8 cellular contexts compared by ENCODE assay signal in genomic region chr10:71773221-71773971, GRCh38. TPM values are rescaled to one million over a fixed set of nuclear protein-coding genes. Genes with fewer than 3 reads are reported as not detected.
A peak's percentile ranks its signal among the peaks of the same experiment; 100 is the strongest.
DNase-seq lines count a peak whose midpoint lies in the region; ATAC-seq and TF ChIP-seq lines count a peak whose summit lies in the region.

Gene VSIR, minus strand, starts transcription at chr10:71773520. Its CDS starts 81 bp downstream, at chr10:71773439.

- H3K79me2 ChIP-seq in neural progenitor cell (ENCODE audit: low read depth) = no peaks in the 10 kb centered on the region

- H3K27ac ChIP-seq in RWPE2 (ENCODE audit: poor library complexity, severe bottlenecking) = peak within 1 kb of the TSS; percentile 27
- no peak within 1 kb of the TSS for H3K27ac ChIP-seq in neural progenitor cell
- peak within 1 kb of the TSS; percentile 96 for H3K27ac ChIP-seq in subcutaneous abdominal adipose tissue (ENCODE audit: low read depth, low read length)

- H4K20me1 ChIP-seq in neural progenitor cell (ENCODE audit: low read depth) = no peaks in the 10 kb centered on the region

- H3K4me1 ChIP-seq in RWPE2 (ENCODE audit: insufficient read depth, poor library complexity, severe bottlenecking) (peaks cover 32% of the 10 kb centered on the region), neural progenitor cell (no peaks in the 10 kb centered on the region), subcutaneous abdominal adipose tissue (ENCODE audit: control insufficient read depth in 5 of 5, insufficient read depth in 5 of 5, low read length in 5 of 5) (peaks cover 25 to 82% (median 72%) of the 10 kb centered on the region in 5 donors)

- H3K27me3 ChIP-seq in RWPE2 (ENCODE audit: insufficient read depth, poor library complexity, severe bottlenecking) (no peaks in the 10 kb centered on the region), neural progenitor cell (peaks cover 45% of the 10 kb centered on the region), subcutaneous abdominal adipose tissue (ENCODE audit: control insufficient read depth in 5 of 5, insufficient read depth in 4 of 5, low read length in 5 of 5) (no peaks in the 10 kb centered on the region)

- H3K4me3 ChIP-seq in RWPE2 (ENCODE audit: severe bottlenecking) (peak within 1 kb of the TSS; percentile 36), foreskin fibroblast (ENCODE audit: low read depth in 1 of 2, low read length in 2 of 2) (peak within 1 kb of the TSS; percentile 79 to 93), neural progenitor cell (peak within 1 kb of the TSS; percentile 51), subcutaneous abdominal adipose tissue (ENCODE audit: low read depth in 1 of 5, low read length in 5 of 5) (peak within 1 kb of the TSS; percentile 83 to 98 (median 86))

- ATAC-seq in GM19372 (IDR thresholded peaks at IDR 0.05; ENCODE audit: low read depth, unreplicated experiment) = peak; percentile 48
- peak; percentile 62 for ATAC-seq in RWPE2 (ENCODE audit: low read depth)

- no peaks in the 10 kb centered on the region for H3F3A ChIP-seq in neural progenitor cell (ENCODE audit: low read depth)

- H3K9ac ChIP-seq in neural progenitor cell = no peak within 1 kb of the TSS
- peak within 1 kb of the TSS; percentile 80 to 98 (median 83) for H3K9ac ChIP-seq in subcutaneous abdominal adipose tissue (ENCODE audit: low read length in 5 of 5)

- H3K36me3 ChIP-seq in RWPE2 (ENCODE audit: low read depth) = no peaks in the 10 kb centered on the region
- no peaks in the 10 kb centered on the region for H3K36me3 ChIP-seq in neural progenitor cell
- H3K36me3 ChIP-seq in subcutaneous abdominal adipose tissue (ENCODE audit: control insufficient read depth in 5 of 5, insufficient read depth in 5 of 5, low read length in 5 of 5) = peaks cover 0 to 6% (median 4%) of the 10 kb centered on the region in 5 donors

- peak within 1 kb of the TSS; percentile 76 for H3K4me3 Mint-ChIP-seq in neural progenitor cell

- H3K27ac Mint-ChIP-seq in neural progenitor cell = no peak within 1 kb of the TSS

- peaks cover 12% of the 10 kb centered on the region for H3K27me3 Mint-ChIP-seq in neural progenitor cell (ENCODE audit: insufficient read depth, low read depth)

- peaks cover 4% of the 10 kb centered on the region for H3K4me1 Mint-ChIP-seq in neural progenitor cell

- TF ChIP-seq CTCF in RWPE2 (IDR thresholded peaks at IDR 0.05; ENCODE audit: poor library complexity, severe bottlenecking) = peak; percentile 87
- TF ChIP-seq CTCF in foreskin fibroblast (IDR thresholded peaks at IDR 0.05; ENCODE audit: low read depth, low read length) = peak; percentile 76
- peak; percentile 80 for TF ChIP-seq CTCF in neural progenitor cell (IDR thresholded peaks at IDR 0.05)

- H3K4me2 ChIP-seq in neural progenitor cell = peak within 1 kb of the TSS; percentile 77

- DNase-seq in CD1c-positive myeloid dendritic cell (ENCODE audit: extremely low spot score) (peak; percentile 98), HT-29 (ENCODE audit: low spot score) (peak; percentile 81), RWPE2 (ENCODE audit: low spot score) (no peak), activated gamma-delta T cell treated with Interleukin-2 at 50 U/mL for 16 hours (peak; percentile 93), foreskin fibroblast (peak; percentile 73 to 93), neural progenitor cell (ENCODE audit: low spot score) (peak; percentile 93)

- no peaks in the 10 kb centered on the region for H3K36me3 Mint-ChIP-seq in neural progenitor cell

- peak within 1 kb of the TSS; percentile 59 for H2AFZ ChIP-seq in neural progenitor cell (replicated peaks)

- no peaks in the 10 kb centered on the region for H3K9me3 Mint-ChIP-seq in neural progenitor cell

- H3K9me3 ChIP-seq in RWPE2 (ENCODE audit: severe bottlenecking) (no peaks in the 10 kb centered on the region), neural progenitor cell (ENCODE audit: low read depth) (no peaks in the 10 kb centered on the region), subcutaneous abdominal adipose tissue (ENCODE audit: control insufficient read depth in 5 of 5, low read length in 5 of 5) (no peaks in the 10 kb centered on the region)

RNA-seq across cellular contexts. Expression of gene VSIR, which starts in this region (rescaled TPM):
- total RNA-seq in HT-29 (2014; rRNA removed; shearing (Covaris generic)) = 25.0 and 28.8 TPM in 2 replicates
- total RNA-seq in neural progenitor cell (ENCODE audit: low replicate concordance) = 0.46 TPM in 1 of 2 replicates, not detected in the other

Comparison
In these comparisons a context has a peak if more than half of its experiments do, and no peak if none do; other contexts are left out.
1. RNA of gene VSIR (total RNA-seq): 25.0 to 28.8 TPM in HT-29; 0.46 TPM in neural progenitor cell; every median in the first group is over 10 times any median in the second.
2. Peak in DNase-seq, H3K4me3 ChIP-seq and H3K4me2 ChIP-seq in neural progenitor cell; RNA of the gene not detected or under 1 TPM.
3. H3K4me3 ChIP-seq: peak in every context shown above with its lines; median percentile 86 in foreskin fibroblast; 86 in subcutaneous abdominal adipose tissue; 51 in neural progenitor cell; 36 in RWPE2.
4. Peak in every context shown above with its lines, with median percentiles within 50 percentile points of each other: CTCF ChIP-seq.